In the genomic region with DNA sequence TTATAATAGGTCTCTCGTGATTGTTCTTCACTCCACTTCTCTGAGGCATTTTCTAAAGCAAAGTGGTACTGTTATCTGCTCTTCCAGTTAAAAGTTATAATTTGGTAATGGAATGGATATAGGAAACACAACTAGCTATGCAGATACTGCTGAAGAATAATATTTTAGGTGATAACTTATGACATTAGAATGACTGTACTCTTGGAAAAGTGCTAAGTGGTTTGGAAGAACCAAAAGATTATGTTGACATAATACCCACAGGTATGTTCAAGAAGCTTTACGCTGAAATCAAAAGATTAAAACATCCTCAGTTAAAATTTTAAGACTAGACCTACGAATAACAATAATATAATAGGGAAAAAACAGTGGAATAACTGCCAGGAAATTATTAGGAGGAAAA, we compare ENCODE assay signal across 1 cellular context.
TF ChIP-seq lines count a peak whose summit lies in the region.

No MANE protein-coding gene starts in this region.

TF ChIP-seq in HepG2, 621 proteins besides CTCF, POLR2A, EP300 and RAD21 (continued from another document):
- TF ChIP-seq, protein P1, sequence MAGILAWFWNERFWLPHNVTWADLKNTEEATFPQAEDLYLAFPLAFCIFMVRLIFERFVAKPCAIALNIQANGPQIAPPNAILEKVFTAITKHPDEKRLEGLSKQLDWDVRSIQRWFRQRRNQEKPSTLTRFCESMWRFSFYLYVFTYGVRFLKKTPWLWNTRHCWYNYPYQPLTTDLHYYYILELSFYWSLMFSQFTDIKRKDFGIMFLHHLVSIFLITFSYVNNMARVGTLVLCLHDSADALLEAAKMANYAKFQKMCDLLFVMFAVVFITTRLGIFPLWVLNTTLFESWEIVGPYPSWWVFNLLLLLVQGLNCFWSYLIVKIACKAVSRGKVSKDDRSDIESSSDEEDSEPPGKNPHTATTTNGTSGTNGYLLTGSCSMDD (CRISPR knock-in tag; IDR thresholded peaks at IDR 0.05), result no peak
- no peak for TF ChIP-seq ZNF713 (CRISPR knock-in tag; IDR thresholded peaks at IDR 0.05)
